ENCODE assay signal across 8 cellular contexts in the genomic region with DNA sequence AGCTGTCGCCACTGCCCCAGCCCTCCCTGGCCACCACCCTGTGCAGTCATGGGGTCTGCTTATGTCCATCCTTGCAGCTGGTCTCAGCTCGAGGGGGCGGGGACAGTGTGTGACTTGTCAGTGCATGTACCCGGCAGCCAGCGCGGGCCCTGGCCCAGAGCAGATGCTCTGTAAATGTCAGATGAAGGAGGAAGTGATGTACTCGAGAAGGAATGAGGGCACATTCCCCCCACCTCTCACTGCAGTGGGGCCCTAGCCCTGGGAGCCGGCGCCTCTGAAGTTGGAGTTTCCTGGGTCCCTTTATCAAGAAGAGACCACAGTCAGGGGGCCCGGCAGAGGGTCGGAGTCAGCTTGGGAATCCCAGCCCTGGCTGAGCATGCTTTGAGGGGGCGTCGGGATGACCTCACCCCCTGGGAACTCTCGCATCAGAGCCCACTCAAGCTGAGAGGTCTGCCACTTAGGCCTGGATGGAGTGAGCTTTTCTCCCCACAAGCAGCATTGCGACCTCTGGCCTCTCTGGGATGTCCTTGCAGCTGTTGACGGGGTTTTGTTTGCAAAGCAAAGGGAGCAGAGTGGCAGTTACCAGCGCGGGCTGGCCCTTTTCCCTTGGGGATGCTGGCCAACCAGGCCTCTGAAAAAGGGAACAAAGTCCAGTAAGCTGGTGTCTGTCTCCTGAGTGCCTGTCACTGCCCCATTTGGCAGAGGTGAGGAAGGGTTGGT. TPM values are rescaled to one million over a fixed set of nuclear protein-coding genes. Genes with fewer than 3 reads are reported as not detected.
A peak's percentile ranks its signal among the peaks of the same experiment; 100 is the strongest.
DNase-seq lines count a peak whose midpoint lies in the region; ATAC-seq lines count a peak whose summit lies in the region.

No MANE protein-coding gene starts in this region.

- no peaks in the 10 kb centered on the region for H3K79me2 ChIP-seq in Karpas-422 (ENCODE audit: low read length)

- H3K9me3 ChIP-seq in esophagus (ENCODE audit: control insufficient read depth in 2 of 2, insufficient read depth in 1 of 2, low read depth in 1 of 2, low read length in 1 of 2) (peaks cover 0 to 3% of the 10 kb centered on the region in 2 donors), muscle layer of colon (ENCODE audit: low read length) (no peaks in the 10 kb centered on the region), Karpas-422 (ENCODE audit: low read length) (no peaks in the 10 kb centered on the region)

- no peak overlapping the region for H3K9ac ChIP-seq in muscle layer of colon (ENCODE audit: low read length)
- no peak overlapping the region for H3K9ac ChIP-seq in Karpas-422 (ENCODE audit: low read length)

- no peak overlapping the region for H3K4me3 ChIP-seq in esophagus (ENCODE audit: low read depth in 1 of 2, low read length in 2 of 2)
- H3K4me3 ChIP-seq in muscle layer of colon (ENCODE audit: low read depth in 1 of 2, low read length in 2 of 2), result peak overlapping the region in 1 of 2 donors; percentile 21
- H3K4me3 ChIP-seq in Karpas-422 (ENCODE audit: low read length), result no peak overlapping the region

- H3K9me2 ChIP-seq in Karpas-422 (replicated peaks; ENCODE audit: insufficient read depth, low read length), result no peaks in the 10 kb centered on the region

- WGBS in esophagus, 2 donors, result 23 to 25% methylated on average over 18 of the region's 18 CpGs

- H3K4me1 ChIP-seq in esophagus (ENCODE audit: control insufficient read depth in 2 of 2, insufficient read depth in 2 of 2, low read length in 1 of 2) (peaks cover 3 to 11% of the 10 kb centered on the region in 2 donors), muscle layer of colon (ENCODE audit: insufficient read depth, low read length) (peaks cover 64% of the 10 kb centered on the region), Karpas-422 (ENCODE audit: low read length) (no peaks in the 10 kb centered on the region)

- H3K36me3 ChIP-seq in esophagus (ENCODE audit: control insufficient read depth in 2 of 2, insufficient read depth in 2 of 2, low read length in 1 of 2) (no peaks in the 10 kb centered on the region), muscle layer of colon (ENCODE audit: insufficient read depth, low read length) (peaks cover 14% of the 10 kb centered on the region), Karpas-422 (ENCODE audit: insufficient read depth, low read length) (no peaks in the 10 kb centered on the region)

- peak; percentile 95 for DNase-seq in EH (ENCODE audit: low read depth)
- DNase-seq in RKO (ENCODE audit: low spot score), result peak; percentile 57
- no peak for DNase-seq in Karpas-422
- no peak for DNase-seq in NCI-H345 treated with DMSO at 0.1 percent for 48 hours (lab: John Stamatoyannopoulos, UW; ENCODE audit: unreplicated experiment)

- H3K27me3 ChIP-seq in esophagus (ENCODE audit: control insufficient read depth in 1 of 2, insufficient read depth in 2 of 2, low read length in 2 of 2) (no peaks in the 10 kb centered on the region), muscle layer of colon (ENCODE audit: control insufficient read depth in 1 of 2, insufficient read depth in 2 of 2, low read length in 2 of 2) (no peaks in the 10 kb centered on the region), Karpas-422 (ENCODE audit: low read length) (no peaks in the 10 kb centered on the region)

- no peak overlapping the region for H3K4me2 ChIP-seq in Karpas-422 (ENCODE audit: low read depth, low read length, poor library complexity, severe bottlenecking)

- no peak for ATAC-seq in GM18517 (IDR thresholded peaks at IDR 0.05; ENCODE audit: unreplicated experiment)
- ATAC-seq in HG02623 (IDR thresholded peaks at IDR 0.05; ENCODE audit: unreplicated experiment), result no peak

- H2AFZ ChIP-seq in Karpas-422 (ENCODE audit: low read length), result no peak overlapping the region

- H4K20me1 ChIP-seq in Karpas-422 (ENCODE audit: insufficient read depth, low read depth, low read length), result no peaks in the 10 kb centered on the region

- H3K27ac ChIP-seq in esophagus (ENCODE audit: low read depth in 2 of 2, low read length in 1 of 2) (peak overlapping the region; percentile 61 to 85), muscle layer of colon (ENCODE audit: low read depth, low read length) (peak overlapping the region; percentile 88), Karpas-422 (ENCODE audit: low read length) (no peak overlapping the region)

RNA-seq across cellular contexts. Expression of gene NEURL1B, which starts 19.0 kb away (rescaled TPM):
- 1 to 10 TPM; 6.9 to 8.6 TPM for polyA plus RNA-seq in esophagus
- total RNA-seq in Karpas-422 (2014; rRNA removed; shearing (Covaris generic); ENCODE audit: low replicate concordance), result not detected in 2 replicates

Comparison
In these comparisons a context has a peak if more than half of its experiments do, and no peak if none do; other contexts are left out.
1. DNase-seq: peak in EH (single experiment) and RKO (single experiment); none in Karpas-422 (single experiment) and NCI-H345 treated with DMSO at 0.1 percent for 48 hours (single experiment).